ENCODE assay signal across 8 cellular contexts in the genomic region with DNA sequence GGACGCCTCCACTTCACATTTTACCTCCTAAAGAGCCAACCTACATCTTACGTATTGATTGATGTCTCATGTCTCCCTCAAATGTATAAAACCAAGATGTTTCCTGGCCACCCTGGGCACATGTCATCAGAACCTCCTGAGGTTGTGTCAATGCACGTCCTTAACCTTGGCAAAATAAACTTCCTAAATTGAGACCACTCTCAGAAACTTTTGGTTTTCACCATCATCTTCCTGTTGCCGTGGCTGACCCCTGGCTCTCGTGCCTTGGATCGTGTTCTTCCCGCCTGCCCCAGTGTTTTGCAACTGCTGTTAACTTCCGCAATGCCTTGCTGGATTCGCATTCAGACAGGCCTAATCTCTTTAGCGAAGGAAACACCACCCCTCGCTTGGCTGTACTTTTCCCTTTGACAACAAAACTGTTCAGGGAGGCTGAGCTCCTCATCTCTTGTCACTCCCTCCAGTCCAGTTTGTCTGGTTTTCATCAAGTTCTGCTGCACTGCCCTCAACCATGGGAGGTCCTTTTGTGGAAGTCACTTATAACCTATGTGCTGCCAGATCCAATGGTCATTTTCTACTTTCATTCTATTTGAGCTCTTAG. TPM values are rescaled to one million over a fixed set of nuclear protein-coding genes. Genes with fewer than 3 reads are reported as not detected.
DNase-seq lines count a peak whose midpoint lies in the region; ATAC-seq and TF ChIP-seq lines count a peak whose summit lies in the region.

No MANE protein-coding gene starts in this region.

- no peaks in the 10 kb centered on the region for H3K36me3 Mint-ChIP-seq in activated T-cell treated with anti-CD3 and anti-CD28 coated beads, Interleukin-2, amount 50 U/mL, for 72 hours (ENCODE audit: insufficient read depth in 2 of 2)

- no peak for ATAC-seq in activated T-cell treated with anti-CD3 and anti-CD28 coated beads, Interleukin-2, amount 50 U/mL, for 72 hours (replicated peaks in 1 of 2)
- no peak for ATAC-seq in HG03469 (IDR thresholded peaks at IDR 0.05; ENCODE audit: unreplicated experiment)

- H3K4me1 Mint-ChIP-seq in activated T-cell treated with anti-CD3 and anti-CD28 coated beads, Interleukin-2, amount 50 U/mL, for 72 hours (ENCODE audit: low read depth) = peaks cover 47% of the 10 kb centered on the region

- H3K27me3 Mint-ChIP-seq in activated T-cell treated with anti-CD3 and anti-CD28 coated beads, Interleukin-2, amount 50 U/mL, for 72 hours (ENCODE audit: low read depth) = peaks cover 7% of the 10 kb centered on the region

- no peaks in the 10 kb centered on the region for H3K27me3 ChIP-seq in breast epithelium

- peak overlapping the region; percentile 24 for H3K27ac Mint-ChIP-seq in activated T-cell treated with anti-CD3 and anti-CD28 coated beads, Interleukin-2, amount 50 U/mL, for 72 hours

- TF ChIP-seq POLR2A in breast epithelium (IDR thresholded peaks at IDR 0.05) = no peak

- DNase-seq in activated T-cell treated with anti-CD3 and anti-CD28 coated beads, Interleukin-2, amount 50 U/mL, for 72 hours = no peak
- no peak for DNase-seq in activated T-cell treated with anti-CD3 and anti-CD28 coated beads, Interleukin-2, amount 50 U/mL, for 48 hours
- DNase-seq in breast epithelium (ENCODE audit: low spot score in 2 of 2) (no peak), ureter (ENCODE audit: low spot score) (peak; percentile 76), NCI-H1105 treated with DMSO at 0.1 percent for 48 hours (lab: John Stamatoyannopoulos, UW) (no peak), ACHN (no peak)

- no peaks in the 10 kb centered on the region for H3K9me3 Mint-ChIP-seq in activated T-cell treated with anti-CD3 and anti-CD28 coated beads, Interleukin-2, amount 50 U/mL, for 72 hours

- no peaks in the 10 kb centered on the region for H3K36me3 ChIP-seq in breast epithelium
- H3K36me3 ChIP-seq in mesodermal cell (ENCODE audit: control insufficient read depth, insufficient read depth, low read length) = peaks cover 21% of the 10 kb centered on the region

- H3K4me3 ChIP-seq in breast epithelium (peak overlapping the region in 1 of 3 donors; percentile 88), mesodermal cell (ENCODE audit: extremely low read depth, insufficient read depth, low read length, poor library complexity, severe bottlenecking) (peak overlapping the region; percentile 42)

- TF ChIP-seq CTCF in breast epithelium (IDR thresholded peaks at IDR 0.05) = no peak

- intact Hi-C loops in breast epithelium (cut with DNase I; ENCODE audit: low total_unique reads) = no loop called here

- H3K27ac ChIP-seq in breast epithelium (peak overlapping the region; percentile 98 to 99), mesodermal cell (ENCODE audit: low read depth, low read length, severe bottlenecking) (peak overlapping the region; percentile 94)

- H3K9me3 ChIP-seq in breast epithelium (no peaks in the 10 kb centered on the region), mesodermal cell (ENCODE audit: control insufficient read depth, low read length) (no peaks in the 10 kb centered on the region)

- in situ Hi-C loops in ACHN (cut with HindIII; ENCODE audit: low pct_ligation_motif_present, low pct_unique_long_range_greater_than_20kb, low sequenced_read_pairs) = no loop called here

- WGBS in mesodermal cell (ENCODE audit: insufficient coverage in 2 of 2), 2 experiments = 85 to 91% methylated on average over 10 to 11 of the region's 11 CpGs

- H3K4me3 Mint-ChIP-seq in activated T-cell treated with anti-CD3 and anti-CD28 coated beads, Interleukin-2, amount 50 U/mL, for 72 hours = peak overlapping the region; percentile 44 to 76

- H3K4me1 ChIP-seq in breast epithelium (no peaks in the 10 kb centered on the region), mesodermal cell (ENCODE audit: control insufficient read depth, insufficient read depth, low read length, poor library complexity, severe bottlenecking) (peaks cover 24% of the 10 kb centered on the region)

RNA-seq across cellular contexts. Expression of gene DAP, which starts 1.2 kb away (rescaled TPM):
- 10 to 100 TPM; 55.9 to 61.6 TPM for total RNA-seq in activated T-cell treated with anti-CD3 and anti-CD28 coated beads, Interleukin-2, amount 50 U/mL, for 72 hours
- total RNA-seq in breast epithelium (10 to 100 TPM; 60.8 to 63.8 (median 61.9) TPM), ureter (209 TPM)
- 133 TPM for polyA plus RNA-seq in mesodermal cell (2013, experiment 1 of 2)
- 122 TPM for polyA plus RNA-seq in mesodermal cell (2013, experiment 2 of 2)
